ENCODE assay signal across 37 cellular contexts in the genomic region with DNA sequence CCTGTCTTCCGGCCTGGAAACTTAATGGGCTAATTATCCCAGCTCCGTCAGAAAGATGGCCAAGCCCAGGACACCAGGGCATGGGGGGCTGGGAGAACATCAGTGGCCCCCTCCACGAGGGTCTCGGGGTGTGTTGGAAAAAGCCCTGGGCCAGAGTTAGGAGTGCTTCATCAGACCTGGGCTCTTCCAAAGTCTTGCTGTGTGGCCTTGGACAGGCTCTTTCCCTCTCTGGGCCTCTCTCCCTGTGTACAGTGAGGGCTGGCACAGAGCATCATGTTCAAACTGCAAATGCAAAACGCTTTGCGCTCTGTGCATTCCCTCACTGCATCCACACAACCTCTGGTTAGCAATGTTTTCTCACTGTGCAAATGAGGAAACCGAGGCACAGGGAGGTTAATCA.
"Had no signal": no experiment of that assay in that cellular context is flagged by ENCODE, and none has a peak within 500 bp of the region (broad histone marks: within the 10 kb centered on the region; RNA-seq: fewer than 3 reads in every experiment).

No MANE protein-coding gene starts in this region.

- H3K36me3 ChIP-seq: cardiac muscle cell had no signal

- FAIRE-seq: bronchial epithelial cell, TTC549 had no signal

- H3K27ac ChIP-seq: ascending aorta, cardiac muscle cell, VCaP had no signal

- H3K27me3 Mint-ChIP-seq: activated CD4-positive, alpha-beta T cell treated with anti-CD3 and anti-CD28 coated beads, Interleukin-2, amount 10 ng/mL, durations not matched to agents 24 days and 14 days; activated naive CD8-positive, alpha-beta T cell treated with anti-CD3 and anti-CD28 coated beads, Interleukin-2, amount 10 ng/mL, durations not matched to agents 7 days and 5 days had no signal

- H3K27ac Mint-ChIP-seq: activated B cell treated with CpG ODN at 0.5 μM for 24 hours; activated CD4-positive, alpha-beta memory T cell treated with anti-CD3 and anti-CD28 coated beads, Interleukin-2, amount 10 ng/mL, durations not matched to agents 7 days and 5 days; activated CD4-positive, alpha-beta T cell treated with anti-CD3 and anti-CD28 coated beads, Interleukin-2, amount 10 ng/mL, durations not matched to agents 24 days and 14 days; activated CD8-positive, alpha-beta memory T cell treated with anti-CD3 and anti-CD28 coated beads, Interleukin-2, amount 10 ng/mL, durations not matched to agents 7 days and 5 days; activated CD8-positive, alpha-beta T cell treated with anti-CD3 and anti-CD28 coated beads, Interleukin-2, amount 10 ng/mL, durations not matched to agents 7 days and 5 days; activated naive CD4-positive, alpha-beta T cell treated with anti-CD3 and anti-CD28 coated beads, Interleukin-2, amount 10 ng/mL, durations not matched to agents 7 days and 5 days; activated naive CD4-positive, alpha-beta T cell treated with anti-CD3 and anti-CD28 coated beads, Interleukin-2, amount 50 U/mL, for 24 hours; activated naive CD8-positive, alpha-beta T cell; activated naive CD8-positive, alpha-beta T cell treated with anti-CD3 and anti-CD28 coated beads, Interleukin-2, amount 10 ng/mL, durations not matched to agents 7 days and 5 days; activated naive CD8-positive, alpha-beta T cell treated with anti-CD3 and anti-CD28 coated beads, Interleukin-2, amount 50 U/mL, for 24 hours; activated T-cell treated with anti-CD3 and anti-CD28 coated beads, Interleukin-2, amount 50 U/mL, for 24 hours; activated T-helper 2 cell treated with anti-CD3 and anti-CD28 coated beads, Interferon-gamma antibody, Interleukin-2, Interleukin-4, amounts not matched to agents 10 μg/mL and 5 μg/mL and 100 μg/mL, durations not matched to agents 14 hours and 24 hours and 36 hours; brain; T-helper 1 cell treated with Interleukin-12 subunit alpha and Interleukin-12 subunit beta and Interleukin-4 antibody, amounts not matched to agents 30 μg/mL and 1 μg/mL, for 36 hours; T-helper 2 cell treated with Interferon-gamma antibody and Interleukin-4, amounts not matched to agents 5 μg/mL and 100 μg/mL, for 36 hours had no signal

- H3K4me1 Mint-ChIP-seq: activated B cell treated with CpG ODN at 0.5 μM for 24 hours; activated CD4-positive, alpha-beta memory T cell treated with anti-CD3 and anti-CD28 coated beads, Interleukin-2, amount 10 ng/mL, durations not matched to agents 7 days and 5 days; activated CD4-positive, alpha-beta T cell treated with anti-CD3 and anti-CD28 coated beads, Interleukin-2, amount 10 ng/mL, durations not matched to agents 24 days and 14 days; activated CD8-positive, alpha-beta memory T cell treated with anti-CD3 and anti-CD28 coated beads, Interleukin-2, amount 10 ng/mL, durations not matched to agents 7 days and 5 days; activated naive CD4-positive, alpha-beta T cell treated with anti-CD3 and anti-CD28 coated beads, Interleukin-2, amount 10 ng/mL, durations not matched to agents 7 days and 5 days; activated naive CD4-positive, alpha-beta T cell treated with anti-CD3 and anti-CD28 coated beads, Interleukin-2, amount 50 U/mL, for 24 hours; activated naive CD8-positive, alpha-beta T cell treated with anti-CD3 and anti-CD28 coated beads, Interleukin-2, amount 10 ng/mL, durations not matched to agents 7 days and 5 days; activated naive CD8-positive, alpha-beta T cell treated with anti-CD3 and anti-CD28 coated beads, Interleukin-2, amount 50 U/mL, for 24 hours; central memory CD8-positive, alpha-beta T cell had no signal

- H3K27me3 ChIP-seq: ascending aorta, cardiac muscle cell had no signal

- H3K36me3 Mint-ChIP-seq: activated naive CD4-positive, alpha-beta T cell treated with anti-CD3 and anti-CD28 coated beads, Interleukin-2, amount 10 ng/mL, durations not matched to agents 7 days and 5 days; activated naive CD4-positive, alpha-beta T cell treated with anti-CD3 and anti-CD28 coated beads, Interleukin-2, amount 50 U/mL, for 24 hours; activated naive CD8-positive, alpha-beta T cell; activated naive CD8-positive, alpha-beta T cell treated with anti-CD3 and anti-CD28 coated beads, Interleukin-2, amount 10 ng/mL, durations not matched to agents 7 days and 5 days had no signal

- ATAC-seq: activated CD8-positive, alpha-beta memory T cell treated with anti-CD3 and anti-CD28 coated beads, Interleukin-2, amount 10 ng/mL, durations not matched to agents 7 days and 5 days; activated CD8-positive, alpha-beta T cell treated with anti-CD3 and anti-CD28 coated beads, Interleukin-2, amount 10 ng/mL, durations not matched to agents 7 days and 5 days; activated naive CD8-positive, alpha-beta T cell treated with anti-CD3 and anti-CD28 coated beads, Interleukin-2, amount 50 U/mL, for 24 hours had no signal

- H3K4me3 ChIP-seq: ascending aorta, cardiac muscle cell had no signal

- H3K4me3 Mint-ChIP-seq: activated B cell treated with CpG ODN at 0.5 μM for 24 hours; activated CD4-positive, alpha-beta memory T cell treated with anti-CD3 and anti-CD28 coated beads, Interleukin-2, amount 10 ng/mL, durations not matched to agents 7 days and 5 days; activated CD4-positive, alpha-beta T cell treated with anti-CD3 and anti-CD28 coated beads, Interleukin-2, amount 10 ng/mL, durations not matched to agents 24 days and 14 days; activated CD8-positive, alpha-beta memory T cell treated with anti-CD3 and anti-CD28 coated beads, Interleukin-2, amount 10 ng/mL, durations not matched to agents 7 days and 5 days; activated CD8-positive, alpha-beta T cell treated with anti-CD3 and anti-CD28 coated beads, Interleukin-2, amount 10 ng/mL, durations not matched to agents 7 days and 5 days; activated naive CD4-positive, alpha-beta T cell treated with anti-CD3 and anti-CD28 coated beads, Interleukin-2, amount 10 ng/mL, durations not matched to agents 7 days and 5 days; activated naive CD4-positive, alpha-beta T cell treated with anti-CD3 and anti-CD28 coated beads, Interleukin-2, amount 50 U/mL, for 24 hours; activated naive CD8-positive, alpha-beta T cell; activated naive CD8-positive, alpha-beta T cell treated with anti-CD3 and anti-CD28 coated beads, Interleukin-2, amount 10 ng/mL, durations not matched to agents 7 days and 5 days; activated naive CD8-positive, alpha-beta T cell treated with anti-CD3 and anti-CD28 coated beads, Interleukin-2, amount 50 U/mL, for 24 hours; activated T-cell treated with anti-CD3 and anti-CD28 coated beads, Interleukin-2, amount 50 U/mL, for 24 hours; brain; central memory CD8-positive, alpha-beta T cell; T-helper 1 cell treated with Interleukin-12 subunit alpha and Interleukin-12 subunit beta and Interleukin-4 antibody, amounts not matched to agents 30 μg/mL and 1 μg/mL, for 36 hours; T-helper 2 cell treated with Interferon-gamma antibody and Interleukin-4, amounts not matched to agents 5 μg/mL and 100 μg/mL, for 36 hours had no signal

- H3K9me3 Mint-ChIP-seq: activated naive CD4-positive, alpha-beta T cell treated with anti-CD3 and anti-CD28 coated beads, Interleukin-2, amount 50 U/mL, for 24 hours; central memory CD8-positive, alpha-beta T cell had no signal

- DNase-seq: activated B cell treated with CpG ODN at 0.5 μM for 24 hours; activated CD4-positive, alpha-beta memory T cell treated with anti-CD3 and anti-CD28 coated beads, Interleukin-2, amount 10 ng/mL, durations not matched to agents 7 days and 5 days; activated CD4-positive, alpha-beta T cell treated with anti-CD3 and anti-CD28 coated beads for 4 hours; activated CD4-positive, alpha-beta T cell treated with anti-CD3 and anti-CD28 coated beads, Interleukin-2, amount 10 ng/mL, durations not matched to agents 24 days and 14 days; activated CD4-positive, alpha-beta T cell treated with anti-CD3 and anti-CD28 coated beads, Interleukin-2, amount 50 U/mL, for 1 hour; activated CD4-positive, alpha-beta T cell treated with anti-CD3 and anti-CD28 coated beads, Interleukin-2, amount 50 U/mL, for 4 hours; activated CD8-positive, alpha-beta memory T cell treated with anti-CD3 and anti-CD28 coated beads for 24 hours; activated CD8-positive, alpha-beta memory T cell treated with anti-CD3 and anti-CD28 coated beads, Interleukin-2, amount 10 ng/mL, durations not matched to agents 7 days and 5 days; activated CD8-positive, alpha-beta memory T cell treated with anti-CD3 and anti-CD28 coated beads, Interleukin-2, amount 50 U/mL, for 48 hours; activated CD8-positive, alpha-beta T cell treated with anti-CD3 and anti-CD28 coated beads, Interleukin-2, amount 10 ng/mL, durations not matched to agents 7 days and 5 days; activated effector memory CD4-positive, alpha-beta T cell treated with Interleukin-2 at 50 U/mL for 16 hours; activated gamma-delta T cell; activated naive CD4-positive, alpha-beta T cell treated with anti-CD3 and anti-CD28 coated beads, Interleukin-2, amount 10 ng/mL, durations not matched to agents 7 days and 5 days; activated naive CD4-positive, alpha-beta T cell treated with Interleukin-2 at 50 U/mL for 16 hours; activated naive CD8-positive, alpha-beta T cell treated with anti-CD3 and anti-CD28 coated beads, Interleukin-2, amount 10 ng/mL, durations not matched to agents 7 days and 5 days; activated naive CD8-positive, alpha-beta T cell treated with anti-CD3 and anti-CD28 coated beads, Interleukin-2, amount 50 U/mL, for 24 hours; activated T-cell treated with anti-CD3 and anti-CD28 coated beads, Interleukin-2, amount 50 U/mL, for 24 hours; activated T-cell treated with anti-CD3 and anti-CD28 coated beads, Interleukin-2, amount 50 U/mL, for 48 hours; amygdala; anterior cingulate cortex; caudate nucleus; cerebellar nuclear complex; T-helper 1 cell; T-helper 2 cell; T-helper 9 cell had no signal

- H3K4me1 ChIP-seq: ascending aorta had no signal
